In the genomic region with DNA sequence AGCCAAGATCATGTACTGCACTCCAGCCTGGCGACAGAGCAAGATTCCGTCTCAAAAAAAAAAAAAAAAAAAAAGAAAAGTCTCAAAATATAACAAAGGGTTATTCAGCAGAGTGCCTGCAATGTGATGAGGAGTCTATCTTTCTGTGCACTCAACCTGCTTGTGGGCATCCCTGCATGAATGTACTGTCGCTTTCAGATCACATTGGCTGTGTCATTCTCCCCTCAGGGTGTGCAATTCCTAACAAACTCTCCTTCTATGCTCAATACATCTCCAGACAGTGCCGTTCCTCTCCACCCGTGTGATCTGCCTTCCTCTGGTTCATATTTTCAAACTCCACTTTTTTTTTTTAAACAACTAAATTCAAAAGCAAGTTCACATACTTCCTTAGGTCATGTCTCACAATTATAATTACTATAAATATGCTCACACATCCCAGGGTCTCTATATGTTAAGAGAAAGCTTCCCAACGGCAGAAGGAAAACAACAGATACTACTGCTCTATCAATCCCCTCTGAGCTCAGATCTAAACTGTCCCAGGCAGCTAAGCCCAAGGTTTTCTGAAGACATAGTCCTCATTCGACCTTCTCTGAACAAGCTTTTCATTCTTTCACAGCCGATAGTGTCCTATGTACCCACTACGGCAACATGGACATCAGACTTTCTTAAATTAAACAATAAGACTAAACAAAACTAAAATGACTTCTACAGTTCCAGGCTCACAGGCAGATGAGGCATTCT, we compare ENCODE assay signal across 19 cellular contexts.
"Had no signal": no experiment of that assay in that cellular context is flagged by ENCODE, and none has a peak within 500 bp of the region (broad histone marks: within the 10 kb centered on the region; RNA-seq: fewer than 3 reads in every experiment).

No MANE protein-coding gene starts in this region.

- H3K9me3 Mint-ChIP-seq: immature natural killer cell; natural killer cell treated with Interleukin-12 subunit alpha and Interleukin-12 subunit beta and Interleukin-15 and Interleukin-18, amount 100 ng/mL, for 72 hours; type B pancreatic cell had no signal

- H3K9me3 ChIP-seq: colonic mucosa, gastroesophageal sphincter, left lung, lower lobe of right lung, pancreas, thyroid gland had no signal

- H3K4me3 Mint-ChIP-seq: immature natural killer cell; natural killer cell treated with Interleukin-12 subunit alpha and Interleukin-12 subunit beta and Interleukin-15 and Interleukin-18, amount 100 ng/mL, for 72 hours; type B pancreatic cell had no signal

- H3K4me2 ChIP-seq: smooth muscle cell had no signal

- H3K4me3 ChIP-seq: colonic mucosa, gastroesophageal sphincter, left lung, lower lobe of right lung, pancreas, smooth muscle cell, thyroid gland had no signal

- H3K36me3 ChIP-seq: colonic mucosa, lower lobe of right lung, pancreas, thyroid gland had no signal

- H3K4me1 ChIP-seq: colonic mucosa, gastroesophageal sphincter, left lung, lower lobe of right lung, pancreas, thyroid gland had no signal

- H3K27ac Mint-ChIP-seq: natural killer cell treated with Interleukin-12 subunit alpha and Interleukin-12 subunit beta and Interleukin-15 and Interleukin-18, amount 100 ng/mL, for 72 hours; progenitor cell of endocrine pancreas; type B pancreatic cell had no signal

- H3K36me3 Mint-ChIP-seq: natural killer cell treated with Interleukin-12 subunit alpha and Interleukin-12 subunit beta and Interleukin-15 and Interleukin-18, amount 100 ng/mL, for 72 hours had no signal

- H3K27me3 ChIP-seq: colonic mucosa, gastroesophageal sphincter, left lung, pancreas, thyroid gland had no signal

- H3K27ac ChIP-seq: colonic mucosa, gastroesophageal sphincter, left lung, lower lobe of right lung, pancreas, thyroid gland had no signal

- H3K27me3 Mint-ChIP-seq: natural killer cell treated with Interleukin-12 subunit alpha and Interleukin-12 subunit beta and Interleukin-15 and Interleukin-18, amount 100 ng/mL, for 72 hours; progenitor cell of endocrine pancreas; type B pancreatic cell had no signal

- DNase-seq: colonic mucosa; dermis blood vessel endothelial cell; effector CD4-positive, alpha-beta T cell; glutamatergic neuron; immature natural killer cell; left lung; lower lobe of right lung; mesenchymal stem cell; midbrain; pancreas; right cardiac atrium; stimulated activated CD4-positive, alpha-beta T cell treated with anti-CD3 and anti-CD28 coated beads, Interleukin-2, amount 100 ng/mL, for 48 hours; stimulated activated naive CD4-positive, alpha-beta T cell treated with Interleukin-2 at 50 U/mL for 16 hours; thyroid gland had no signal

- H3K4me1 Mint-ChIP-seq: immature natural killer cell had no signal
